In genomic region chr7:140175221-140176218, GRCh38 we compare ENCODE assay signal across 1 cellular context.
TF ChIP-seq lines count a peak whose summit lies in the region.

No MANE protein-coding gene starts in this region.

TF ChIP-seq in GM12878, 131 proteins besides CTCF, POLR2A, EP300 and RAD21 (continued from another document and continues in another):
- TF ChIP-seq E2F8 (IDR thresholded peaks at IDR 0.05; ENCODE audit: low read depth, partially characterized antibody) (no peak), ZSCAN29 (IDR thresholded peaks at IDR 0.05) (no peak), EZH2 (IDR thresholded peaks at IDR 0.05; ENCODE audit: borderline replicate concordance, control insufficient read depth, low read depth, low read length) (no peak), HDAC2 (IDR thresholded peaks at IDR 0.05) (no peak), ZBTB11 (CRISPR knock-in tag; IDR thresholded peaks at IDR 0.05) (no peak), REST (IDR thresholded peaks at IDR 0.05; ENCODE audit: low read depth, low read length) (no peak), ASH2L (IDR thresholded peaks at IDR 0.05; ENCODE audit: borderline replicate concordance, low read depth) (no peak), RELB (IDR thresholded peaks at IDR 0.05; ENCODE audit: low read depth) (no peak), SMAD1 (IDR thresholded peaks at IDR 0.05; ENCODE audit: low read depth, partially characterized antibody) (no peak), TBL1XR1 (IDR thresholded peaks at IDR 0.05; ENCODE audit: low read depth, low read length) (no peak), IRF5 (IDR thresholded peaks at IDR 0.05; ENCODE audit: borderline replicate concordance) (0 out of 2 replicates have a peak, but pooled peaks have one; percentile 20), RELA (IDR thresholded peaks at IDR 0.05; ENCODE audit: borderline replicate concordance, partially characterized antibody) (no peak), SREBF2 (IDR thresholded peaks at IDR 0.05; ENCODE audit: low read length) (no peak), NR2F1 (conservative IDR thresholded peaks at IDR 0.05) (peak; percentile 40; the same call in 1 of the 2 replicates), CEBPZ (IDR thresholded peaks at IDR 0.05; ENCODE audit: low read depth, low read length) (no peak), ZNF217 (IDR thresholded peaks at IDR 0.05) (no peak), ZNF592 (IDR thresholded peaks at IDR 0.05) (no peak), MLLT1 (IDR thresholded peaks at IDR 0.05) (peak; percentile 62; the same call in 1 of the 2 replicates), MEF2A (IDR thresholded peaks at IDR 0.05; ENCODE audit: insufficient read depth, low read depth, low read length) (no peak; the same call in 1 of the 2 replicates), RAD51 (IDR thresholded peaks at IDR 0.05) (no peak), SIX5 (IDR thresholded peaks at IDR 0.05; ENCODE audit: low read depth, low read length, severe bottlenecking) (no peak), BCLAF1 (IDR thresholded peaks at IDR 0.05) (no peak), SMARCA5 (IDR thresholded peaks at IDR 0.05) (no peak), RB1 (IDR thresholded peaks at IDR 0.05; ENCODE audit: borderline replicate concordance) (0 out of 2 replicates have a peak, but pooled peaks have one; percentile 27), NFYA (IDR thresholded peaks at IDR 0.05; ENCODE audit: borderline replicate concordance, low read depth, low read length) (no peak), CHD2 (IDR thresholded peaks at IDR 0.05; ENCODE audit: borderline replicate concordance, low read depth, low read length) (no peak), WRNIP1 (IDR thresholded peaks at IDR 0.05; ENCODE audit: borderline replicate concordance, low read depth, low read length) (no peak)
